Comparison of ENCODE assay signal across 14 cellular contexts in the genomic region with DNA sequence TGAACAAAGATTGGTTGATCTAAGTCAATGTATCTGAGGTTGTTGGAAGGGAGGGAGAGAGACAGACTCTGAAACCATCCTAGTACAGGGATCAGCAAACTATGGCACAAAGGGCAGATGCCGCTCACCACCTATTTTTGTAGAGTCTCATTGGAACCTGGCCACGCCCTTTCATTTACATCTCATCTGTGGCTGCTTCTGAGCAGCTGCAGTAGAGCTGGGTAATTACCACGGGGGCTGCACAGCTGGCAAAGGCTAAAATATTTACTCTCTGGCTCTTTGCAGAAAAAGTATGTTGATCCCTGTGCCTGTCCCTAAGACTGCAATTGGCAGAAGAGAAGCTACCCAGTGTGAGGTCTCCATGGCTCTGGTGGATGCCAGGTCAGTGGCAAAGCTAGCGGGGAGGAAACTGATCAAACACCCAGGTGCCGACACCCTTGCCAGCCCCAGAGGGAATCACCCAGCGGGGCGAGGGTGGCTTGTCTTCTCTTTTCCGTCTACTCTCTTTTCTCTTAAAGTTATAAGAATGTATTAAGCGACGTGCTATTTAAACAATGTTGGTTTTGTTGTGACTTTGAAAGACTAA. TPM values are rescaled to one million over a fixed set of nuclear protein-coding genes. Genes with fewer than 3 reads are reported as not detected.
DNase-seq lines count a peak whose midpoint lies in the region; ATAC-seq, FAIRE-seq and TF ChIP-seq lines count a peak whose summit lies in the region.
"Had no signal": no experiment of that assay in that cellular context is flagged by ENCODE, and none has a peak within 500 bp of the region (broad histone marks: within the 10 kb centered on the region; RNA-seq: fewer than 3 reads in every experiment).

No MANE protein-coding gene starts in this region.

- no peaks in the 10 kb centered on the region for H3K9me2 ChIP-seq in MM.1S (replicated peaks; ENCODE audit: insufficient read depth, low read length)

- H2AFZ ChIP-seq in MM.1S (ENCODE audit: low read length), result no peak overlapping the region
- H2AFZ ChIP-seq in GM12878 (ENCODE audit: control insufficient read depth, low read depth, low read length), result peak overlapping the region; percentile 34

- peak overlapping the region; percentile 86 for H3K9ac ChIP-seq in MM.1S (ENCODE audit: low read length)
- H3K9ac ChIP-seq in GM12878 (ENCODE audit: control insufficient read depth, insufficient read depth, low read length), result no peak overlapping the region

- ATAC-seq in GM12878 (peak; percentile 60), psoas muscle (peak in 2 of 4 donors; percentile 28 to 32), HG03196 (IDR thresholded peaks at IDR 0.05; ENCODE audit: unreplicated experiment) (no peak)
- ATAC-seq: heart left ventricle, WTC11 had no signal

- intact Hi-C loops in GM12878 (cut with micrococcal nuclease; ENCODE audit: unreplicated experiment) (no loop called here), psoas muscle (cut with DNase I) (no loop called here)

- DNase-seq in GM12864 (ENCODE audit: low read depth) (no peak), MM.1S (peak; percentile 71), GM12878 (ENCODE audit: low read depth, low spot score) (no peak), psoas muscle (no peak), NCI-H510A (lab: John Stamatoyannopoulos, UW) (no peak)
- DNase-seq in NK-92 treated with Interleukin-12 subunit alpha and Interleukin-12 subunit beta, amount 100 ng/mL, for 24 hours (lab: John Stamatoyannopoulos, UW), result no peak
- DNase-seq: activated gamma-delta T cell, cortex of kidney, DND-41, heart left ventricle, NCI-H187 had no signal

- WGBS in GM12878 (ENCODE audit: insufficient coverage, insufficient replicate concordance, low lambda C conversion rate, missing lambda C conversion rate), result 4% methylated on average over 10 of the region's 10 CpGs
- WGBS in psoas muscle, 3 donors, result 28 to 48% (median 35%) methylated on average over 10 of the region's 10 CpGs

- no peak for TF ChIP-seq EP300 in GM12878 (IDR thresholded peaks at IDR 0.05; ENCODE audit: borderline replicate concordance in 1 of 2, control insufficient read depth in 1 of 2, low read depth in 2 of 2, low read length in 2 of 2)

- H3K4me3 ChIP-seq in GM12864 (ENCODE audit: low read depth, low read length), result peak overlapping the region; percentile 6; the same call in 1 of the 2 replicates
- peak overlapping the region; percentile 37 for H3K4me3 ChIP-seq in MM.1S (ENCODE audit: low read length)
- H3K4me3 ChIP-seq in GM12878, result no peak overlapping the region
- no peak overlapping the region for H3K4me3 ChIP-seq in psoas muscle
- H3K4me3 ChIP-seq: heart left ventricle had no signal

- H3K27ac ChIP-seq in MM.1S (ENCODE audit: low read length) (peak overlapping the region; percentile 97), GM12878 (ENCODE audit: control insufficient read depth, insufficient read depth) (peak overlapping the region; percentile 25; the same call in 1 of the 2 replicates), psoas muscle (peak overlapping the region; percentile 75)

- H3F3A ChIP-seq in MM.1S (ENCODE audit: insufficient read depth, low read length), result peaks cover 48% of the 10 kb centered on the region

- peak overlapping the region; percentile 84 for H3K4me2 ChIP-seq in MM.1S (ENCODE audit: low read depth, low read length)
- H3K4me2 ChIP-seq in GM12878 (ENCODE audit: control insufficient read depth, insufficient read depth), result peak overlapping the region; percentile 86

- no peak for TF ChIP-seq CTCF in GM12864 (IDR thresholded peaks at IDR 0.05; ENCODE audit: low read depth, low read length, missing control alignments)
- TF ChIP-seq CTCF in MM.1S (IDR thresholded peaks at IDR 0.05; ENCODE audit: low read length), result no peak
- TF ChIP-seq CTCF in GM12878 (IDR thresholded peaks at IDR 0.05 in 2 of 3, conservative IDR thresholded peaks at IDR 0.05 in 1 of 3; ENCODE audit: control insufficient read depth in 2 of 3, extremely low read depth in 1 of 3, insufficient read depth in 1 of 3, low read depth in 3 of 3, low read length in 3 of 3), result no peak
- no peak for TF ChIP-seq CTCF in psoas muscle (IDR thresholded peaks at IDR 0.05)

- H3K9me3 ChIP-seq in MM.1S (replicated peaks; ENCODE audit: insufficient read depth, low read length) (no peaks in the 10 kb centered on the region), GM12878 (replicated peaks; ENCODE audit: control insufficient read depth, insufficient read depth, low read length) (no peaks in the 10 kb centered on the region), psoas muscle (no peaks in the 10 kb centered on the region)
- H3K9me3 ChIP-seq: heart left ventricle had no signal

- no peak for FAIRE-seq in GM12878 (lab: Jason Lieb, UNC)

- BruUV-seq in GM12878 (replicated peaks; lab: Mats Ljungman, UMichigan), result no TSS peak

- CTCF ChIA-PET in GM12878 (lab: Yijun Ruan, JAX), result interaction anchor here (0.7 to 1.2 kb wide), 2 partner anchors 23 to 82 kb away, joined by 3 to 4 read pairs; no protein-coding TSS in a partner anchor

- peaks cover 82% of the 10 kb centered on the region for H3K79me2 ChIP-seq in MM.1S (ENCODE audit: low read length)
- no peaks in the 10 kb centered on the region for H3K79me2 ChIP-seq in GM12878 (ENCODE audit: control insufficient read depth, insufficient read depth, low read length)

- SMC1A ChIA-PET in GM12878 (lab: Charles Lee; ENCODE audit: uncharacterized antibody, unreplicated experiment), result interaction anchor here (0.6 to 0.7 kb wide), 2 partner anchors 23 to 83 kb away, joined by 3 read pairs; no protein-coding TSS in a partner anchor

- H3K27me3 ChIP-seq in MM.1S (replicated peaks; ENCODE audit: insufficient read depth, low read length), result no peaks in the 10 kb centered on the region
- H3K27me3 ChIP-seq in GM12878 (replicated peaks in 1 of 2; ENCODE audit: control insufficient read depth in 2 of 2, insufficient read depth in 2 of 2, low read length in 1 of 2), result no peaks in the 10 kb centered on the region; a peak in 1 of 4 replicates
- peaks cover 0 to 6% (median 0%) of the 10 kb centered on the region in 3 donors for H3K27me3 ChIP-seq in psoas muscle (ENCODE audit: insufficient read depth in 3 of 3, low read length in 2 of 3)
- H3K27me3 ChIP-seq: heart left ventricle had no signal

- peaks cover 46% of the 10 kb centered on the region for H3K4me1 ChIP-seq in MM.1S (ENCODE audit: low read length)
- H3K4me1 ChIP-seq in GM12878 (ENCODE audit: control insufficient read depth, insufficient read depth, low read length), result peaks cover 25% of the 10 kb centered on the region
- H3K4me1 ChIP-seq in psoas muscle, result peaks cover 18% of the 10 kb centered on the region

- RAD21 ChIA-PET in GM12878 (lab: Charles Lee; ENCODE audit: unreplicated experiment), result no interaction called here

- no peaks in the 10 kb centered on the region for H3K36me3 ChIP-seq in MM.1S (replicated peaks; ENCODE audit: insufficient read depth, low read length)
- no peaks in the 10 kb centered on the region for H3K36me3 ChIP-seq in GM12878 (ENCODE audit: control insufficient read depth in 2 of 2, insufficient read depth in 2 of 2, low read length in 1 of 2)
- no peaks in the 10 kb centered on the region for H3K36me3 ChIP-seq in psoas muscle (ENCODE audit: insufficient read depth in 1 of 2, low read depth in 1 of 2)

- H4K20me1 ChIP-seq in MM.1S (ENCODE audit: insufficient read depth, low read length), result no peaks in the 10 kb centered on the region
- no peaks in the 10 kb centered on the region for H4K20me1 ChIP-seq in GM12878 (ENCODE audit: control insufficient read depth, insufficient read depth)

- TF ChIP-seq RAD21 in GM12878 (IDR thresholded peaks at IDR 0.05; ENCODE audit: insufficient read depth, low read depth, low read length), result no peak

- in situ Hi-C loops in GM12878 (cut with MboI), result no loop called here

- TF ChIP-seq POLR2A in GM12878 (IDR thresholded peaks at IDR 0.05; ENCODE audit: low read depth, low read length), result no peak

- POLR2A ChIA-PET in GM12878 (lab: Charles Lee), result no interaction called here

RNA-seq across cellular contexts. Expression of a gene that starts 14.0 kb away (rescaled TPM):
- total RNA-seq in GM12878 (2013; cell fraction: nucleolus; rRNA removed), result not detected in 2 replicates
- total RNA-seq in GM12878 (2014; rRNA removed) (not detected in 2 replicates), GM12878 (2014; rRNA removed; fragmentation: Illumina TruSeq; extraction: Trizol) (not detected in 2 replicates), GM12878 (2021) (not detected in 2 replicates), psoas muscle (under 1 TPM; 0.19 to 0.52 (median 0.43) TPM)
- polyA plus RNA-seq in GM12878 (2011; ENCODE audit: low read depth), result not detected
- polyA plus RNA-seq in GM12878 (2011; rRNA removed) (not detected in 2 replicates), GM12878 (2014; fragmentation: Illumina TruSeq; extraction: Trizol) (not detected in 2 replicates), GM12878 (2014; fragmentation: Nextera tagmentation; extraction: Ambion mirVana) (not detected), GM12878 (2014; rRNA removed) (not detected in 2 replicates), GM12878 (2016; fragmentation: Nextera tagmentation; extraction: Ambion mirVana) (not detected), psoas muscle (under 1 TPM in 1 of 3 donors, not detected in 2; 0.04 TPM)
- not detected in 2 replicates for polyA plus RNA-seq in GM12878 (2011; cell fraction: cytosol; rRNA removed)
- not detected in 2 replicates for polyA plus RNA-seq in GM12878 (2011; cell fraction: nucleus; rRNA removed)
- not detected in 2 replicates for polyA plus RNA-seq in GM12878 (2012)
- not detected in 2 replicates for polyA minus RNA-seq in GM12878 (2011; rRNA and poly(A)+ RNA removed)
- not detected in 2 replicates for polyA minus RNA-seq in GM12878 (2011; cell fraction: cytosol; rRNA and poly(A)+ RNA removed)
- not detected in 2 replicates for polyA minus RNA-seq in GM12878 (2011; cell fraction: nucleus; rRNA and poly(A)+ RNA removed)
- polyA plus RNA-seq: liver had no signal

RNA-seq across cellular contexts. Expression of a gene that starts 36.2 kb away (rescaled TPM):
- not detected in 2 replicates for total RNA-seq in GM12878 (2013; cell fraction: nucleolus; rRNA removed)
- total RNA-seq in GM12878 (2014; rRNA removed) (not detected in 2 replicates), GM12878 (2014; rRNA removed; fragmentation: Illumina TruSeq; extraction: Trizol) (not detected in 2 replicates), GM12878 (2021) (0.41 and 0.64 TPM in 2 replicates), psoas muscle (10 to 100 TPM; 18.5 to 53.6 (median 25.2) TPM)
- polyA plus RNA-seq in GM12878 (2011; ENCODE audit: low read depth), result not detected
- polyA plus RNA-seq in GM12878 (2011; rRNA removed) (0.03 TPM in 1 of 2 replicates, not detected in the other), GM12878 (2014; fragmentation: Illumina TruSeq; extraction: Trizol) (not detected in 2 replicates), GM12878 (2014; fragmentation: Nextera tagmentation; extraction: Ambion mirVana) (not detected), GM12878 (2014; rRNA removed) (not detected in 2 replicates), GM12878 (2016; fragmentation: Nextera tagmentation; extraction: Ambion mirVana) (under 1 TPM in 1 of 2 experiments, not detected in 1; 0.04 TPM), psoas muscle (10 to 100 TPM; 10.3 to 12.7 (median 10.6) TPM)
- 0.02 TPM in 1 of 2 replicates, not detected in the other for polyA plus RNA-seq in GM12878 (2011; cell fraction: cytosol; rRNA removed)
- polyA plus RNA-seq in GM12878 (2011; cell fraction: nucleus; rRNA removed), result not detected in 2 replicates
- polyA plus RNA-seq in GM12878 (2012), result not detected in 2 replicates
- polyA minus RNA-seq in GM12878 (2011; rRNA and poly(A)+ RNA removed), result not detected in 2 replicates
- polyA minus RNA-seq in GM12878 (2011; cell fraction: cytosol; rRNA and poly(A)+ RNA removed), result not detected in 2 replicates
- not detected in 2 replicates for polyA minus RNA-seq in GM12878 (2011; cell fraction: nucleus; rRNA and poly(A)+ RNA removed)

RNA-seq across cellular contexts. Expression of a gene that starts 48.4 kb away (rescaled TPM):
- total RNA-seq in GM12878 (2013; cell fraction: nucleolus; rRNA removed), result 132 and 138 TPM in 2 replicates
- total RNA-seq in GM12878 (2014; rRNA removed) (13.6 and 19.7 TPM in 2 replicates), GM12878 (2014; rRNA removed; fragmentation: Illumina TruSeq; extraction: Trizol) (15.6 and 18.5 TPM in 2 replicates), GM12878 (2021) (65.7 and 72.6 TPM in 2 replicates), psoas muscle (10 to 100 TPM; 24.2 to 40.5 (median 28.8) TPM)
- 30.5 TPM for polyA plus RNA-seq in GM12878 (2011; ENCODE audit: low read depth)
- polyA plus RNA-seq in GM12878 (2011; rRNA removed) (19.2 and 35.0 TPM in 2 replicates), GM12878 (2014; fragmentation: Illumina TruSeq; extraction: Trizol) (36.0 and 43.0 TPM in 2 replicates), GM12878 (2014; fragmentation: Nextera tagmentation; extraction: Ambion mirVana) (10 to 100 TPM in 1 of 2 experiments, 1 to 10 TPM in 1; 7.2 to 12.4 TPM), GM12878 (2014; rRNA removed) (33.1 and 41.6 TPM in 2 replicates), GM12878 (2016; fragmentation: Nextera tagmentation; extraction: Ambion mirVana) (10 to 100 TPM; 34.1 to 34.8 TPM), psoas muscle (10 to 100 TPM; 14.0 to 23.7 (median 20.6) TPM)
- polyA plus RNA-seq in GM12878 (2011; cell fraction: cytosol; rRNA removed), result 25.6 and 32.8 TPM in 2 replicates
- polyA plus RNA-seq in GM12878 (2011; cell fraction: nucleus; rRNA removed), result 105 and 115 TPM in 2 replicates
- polyA plus RNA-seq in GM12878 (2012), result 45.1 and 52.4 TPM in 2 replicates
- polyA minus RNA-seq in GM12878 (2011; rRNA and poly(A)+ RNA removed), result 43.5 and 52.6 TPM in 2 replicates
- 8.3 and 19.9 TPM in 2 replicates for polyA minus RNA-seq in GM12878 (2011; cell fraction: cytosol; rRNA and poly(A)+ RNA removed)
- 28.8 and 38.0 TPM in 2 replicates for polyA minus RNA-seq in GM12878 (2011; cell fraction: nucleus; rRNA and poly(A)+ RNA removed)

Comparison
In these comparisons a context has a peak if more than half of its experiments do, and no peak if none do; other contexts are left out.
1. H3K4me3 ChIP-seq: peak in GM12864 (single experiment) and MM.1S (single experiment); none in GM12878 (single experiment) and psoas muscle (single experiment).
2. H3K27ac ChIP-seq: peak in every context shown above with its lines; median percentile 97 in MM.1S; 75 in psoas muscle; 25 in GM12878.
3. RNA of a gene that starts 36.2 kb away (total RNA-seq): 18.5 to 53.6 TPM in psoas muscle; 0.41 to 0.64 TPM in GM12878; every median in the first group is over 10 times any median in the second.